In genomic region chr19:35991731-35992450, GRCh38 we compare ENCODE assay signal across 1 cellular context.
TF ChIP-seq lines count a peak whose summit lies in the region.

No MANE protein-coding gene starts in this region.

TF ChIP-seq in IMR-90, 13 proteins besides CTCF, POLR2A, EP300 and RAD21:
- TF ChIP-seq FOS (IDR thresholded peaks at IDR 0.05; ENCODE audit: low read depth, low read length) = no peak
- peak; percentile 22; the same call in 1 of the 2 replicates for TF ChIP-seq USF2 (IDR thresholded peaks at IDR 0.05; ENCODE audit: low read depth, low read length)
